Comparison of ENCODE assay signal across 17 cellular contexts in genomic region chr16:4495766-4496165, GRCh38. TPM values are rescaled to one million over a fixed set of nuclear protein-coding genes. Genes with fewer than 3 reads are reported as not detected.
DNase-seq lines count a peak whose midpoint lies in the region; ATAC-seq and TF ChIP-seq lines count a peak whose summit lies in the region.
"Had no signal": no experiment of that assay in that cellular context is flagged by ENCODE, and none has a peak within 500 bp of the region (broad histone marks: within the 10 kb centered on the region; RNA-seq: fewer than 3 reads in every experiment).

No MANE protein-coding gene starts in this region.

- no peaks in the 10 kb centered on the region for H3K79me1 ChIP-seq in H9 (ENCODE audit: insufficient read depth, low read depth, low read length, poor library complexity, severe bottlenecking)

- H3K79me2 ChIP-seq in H9 (ENCODE audit: insufficient read depth, low read length), result no peaks in the 10 kb centered on the region

- H3K36me3 Mint-ChIP-seq in natural killer cell (no peaks in the 10 kb centered on the region), T-cell (peaks cover 24% of the 10 kb centered on the region), memory B cell (peaks cover 9% of the 10 kb centered on the region), H9 (ENCODE audit: insufficient read depth in 1 of 3, low read depth in 3 of 3) (peaks cover 0 to 3% (median 0%) of the 10 kb centered on the region in 3 experiments; a peak in 2 of 7 replicates)
- peaks cover 4% of the 10 kb centered on the region for H3K36me3 Mint-ChIP-seq in natural killer cell treated with Interleukin-12 subunit alpha and Interleukin-12 subunit beta and Interleukin-15 and Interleukin-18, amount 100 ng/mL, for 72 hours

- H2BK15ac ChIP-seq in H9 (ENCODE audit: low read depth, low read length), result no peak overlapping the region

- no peak overlapping the region for H2BK120ac ChIP-seq in H9 (ENCODE audit: low read depth, low read length, poor library complexity, severe bottlenecking)

- no peak overlapping the region for H3K18ac ChIP-seq in H9 (ENCODE audit: insufficient read length, low read depth, low read length)

- H3K4me1 ChIP-seq in H9 (ENCODE audit: insufficient read depth, low read length), result no peaks in the 10 kb centered on the region

- no peak overlapping the region for H2AFZ ChIP-seq in H9 (ENCODE audit: low read length)

- H3K4me1 Mint-ChIP-seq in natural killer cell (peaks cover 57 to 63% of the 10 kb centered on the region in 2 donors), T-cell (peaks cover 80 to 91% (median 88%) of the 10 kb centered on the region in 3 donors), memory B cell (peaks cover 18% of the 10 kb centered on the region), H9 (peaks cover 7 to 28% of the 10 kb centered on the region in 2 experiments)
- H3K4me1 Mint-ChIP-seq in natural killer cell treated with Interleukin-12 subunit alpha and Interleukin-12 subunit beta and Interleukin-15 and Interleukin-18, amount 100 ng/mL, for 72 hours (ENCODE audit: low read depth in 2 of 2), result peaks cover 50 to 53% of the 10 kb centered on the region in 2 donors

- H3K23me2 ChIP-seq in H9 (ENCODE audit: insufficient read length, low read depth, low read length, poor library complexity, severe bottlenecking), result no peaks in the 10 kb centered on the region

- H3K9ac ChIP-seq in H9 (ENCODE audit: extremely low read depth, insufficient read length, low read length), result no peak overlapping the region

- POLR2A ChIA-PET in T-cell (lab: Charles Lee), result no interaction called here

- H3K4me2 ChIP-seq in H9 (ENCODE audit: insufficient read depth, insufficient read length, low read length), result no peak overlapping the region

- no peak overlapping the region for H3K4ac ChIP-seq in H9 (ENCODE audit: low read depth, low read length)

- H2AK5ac ChIP-seq in H9 (ENCODE audit: insufficient read length, low read length), result no peak overlapping the region

- CTCF ChIA-PET in T-cell (lab: Charles Lee), result interaction anchor here in 1 of 2 donors (1.4 kb wide), 1 partner anchor 10 kb away, joined by 4 read pairs; no protein-coding TSS in a partner anchor

- no peak overlapping the region for H3K56ac ChIP-seq in H9 (ENCODE audit: insufficient read length, low read depth, low read length)

- TF ChIP-seq CTCF in natural killer cell (IDR thresholded peaks at IDR 0.05) (no peak), H9 (conservative IDR thresholded peaks at IDR 0.05) (no peak)

- H3K14ac ChIP-seq in H9 (ENCODE audit: insufficient read depth, low read length), result no peak overlapping the region

- H3K27me3 Mint-ChIP-seq in natural killer cell (ENCODE audit: low read depth in 2 of 2) (no peaks in the 10 kb centered on the region), T-cell (no peaks in the 10 kb centered on the region), memory B cell (no peaks in the 10 kb centered on the region), H9 (ENCODE audit: low read depth) (no peaks in the 10 kb centered on the region)
- no peaks in the 10 kb centered on the region for H3K27me3 Mint-ChIP-seq in natural killer cell treated with Interleukin-12 subunit alpha and Interleukin-12 subunit beta and Interleukin-15 and Interleukin-18, amount 100 ng/mL, for 72 hours
- H3K27me3 Mint-ChIP-seq: B cell had no signal

- H2BK12ac ChIP-seq in H9 (ENCODE audit: insufficient read length, low read depth, low read length), result no peak overlapping the region

- H3K23ac ChIP-seq in H9 (ENCODE audit: insufficient read length, low read depth, low read length), result no peak overlapping the region

- H3K9me3 Mint-ChIP-seq in natural killer cell (no peaks in the 10 kb centered on the region), T-cell (no peaks in the 10 kb centered on the region), memory B cell (no peaks in the 10 kb centered on the region), H9 (no peaks in the 10 kb centered on the region)
- H3K9me3 Mint-ChIP-seq in natural killer cell treated with Interleukin-12 subunit alpha and Interleukin-12 subunit beta and Interleukin-15 and Interleukin-18, amount 100 ng/mL, for 72 hours, result no peaks in the 10 kb centered on the region

- H3K27me3 ChIP-seq in H9 (ENCODE audit: insufficient read depth, low read length), result no peaks in the 10 kb centered on the region
- H3K27me3 ChIP-seq: esophagus muscularis mucosa had no signal

- no peak overlapping the region for H3T11ph ChIP-seq in H9 (ENCODE audit: low read length)

- H4K8ac ChIP-seq in H9 (replicated peaks; ENCODE audit: insufficient read length, low read depth, low read length), result no peak overlapping the region

- DNase-seq in natural killer cell, result no peak
- no peak for DNase-seq in natural killer cell treated with Interleukin-12 subunit alpha and Interleukin-12 subunit beta and Interleukin-15 and Interleukin-18, amount 100 ng/mL, for 72 hours (ENCODE audit: low spot score)
- no peak for DNase-seq in T-cell
- no peak for DNase-seq in memory B cell (ENCODE audit: low spot score in 2 of 2)
- DNase-seq in NCI-H2081 (lab: John Stamatoyannopoulos, UW), result no peak
- DNase-seq in SIG-M5 treated with dmso at 0.1 percent for 504 hours (lab: John Stamatoyannopoulos, UW; ENCODE audit: unreplicated experiment), result no peak
- DNase-seq in H9, result no peak
- DNase-seq: activated CD4-positive, alpha-beta T cell treated with anti-CD3 and anti-CD28 coated beads, Interleukin-2, amount 50 U/mL, for 1 hour; activated effector memory CD4-positive, alpha-beta T cell treated with Interleukin-2 at 50 U/mL for 16 hours; cortex of kidney; NCI-H1105; NCI-H2171 treated with DMSO at 0.1 percent for 48 hours; SIG-M5 had no signal

- no peak overlapping the region for H3K27ac ChIP-seq in H9 (ENCODE audit: insufficient read length, low read depth, low read length)
- H3K27ac ChIP-seq: esophagus muscularis mucosa had no signal

- no peak overlapping the region for H4K91ac ChIP-seq in H9 (ENCODE audit: insufficient read length, low read depth, low read length)

- H4K20me1 ChIP-seq in H9 (ENCODE audit: control insufficient read depth, insufficient read depth, insufficient read length), result no peaks in the 10 kb centered on the region

- no CpG with 5 or more reads among the region's 2 CpGs for WGBS in H9 (ENCODE audit: extremely low coverage, insufficient read length, low lambda C conversion rate)

- no peak overlapping the region for H2BK20ac ChIP-seq in H9 (ENCODE audit: low read depth, low read length, poor library complexity, severe bottlenecking)

- H3K27ac Mint-ChIP-seq in natural killer cell (peak overlapping the region; percentile 78 to 88), T-cell (peak overlapping the region; percentile 65 to 79), memory B cell (peak overlapping the region; percentile 20), H9 (peak overlapping the region in 1 of 3 experiments; percentile 62; a peak in 1 of 7 replicates)
- H3K27ac Mint-ChIP-seq in natural killer cell treated with Interleukin-12 subunit alpha and Interleukin-12 subunit beta and Interleukin-15 and Interleukin-18, amount 100 ng/mL, for 72 hours, result peak overlapping the region in 1 of 2 donors; percentile 67
- H3K27ac Mint-ChIP-seq: B cell had no signal

- ATAC-seq in natural killer cell (no peak), T-cell (replicated peaks in 1 of 4) (no peak), memory B cell (ENCODE audit: low read depth) (no peak), GM21786 (IDR thresholded peaks at IDR 0.05; ENCODE audit: unreplicated experiment) (no peak)
- ATAC-seq in natural killer cell treated with Interleukin-12 subunit alpha and Interleukin-12 subunit beta and Interleukin-15 and Interleukin-18, amount 100 ng/mL, for 72 hours, result no peak
- ATAC-seq: K562 had no signal

- H3K9me3 ChIP-seq in H9 (ENCODE audit: control insufficient read depth, low read depth, low read length), result no peaks in the 10 kb centered on the region
- H3K9me3 ChIP-seq: esophagus muscularis mucosa had no signal

- no peak overlapping the region for H2BK5ac ChIP-seq in H9 (ENCODE audit: insufficient read length, low read length)

- intact Hi-C loops in natural killer cell (cut with micrococcal nuclease), result no loop called here

- no peak overlapping the region for H4K5ac ChIP-seq in H9 (ENCODE audit: insufficient read length, low read depth, low read length)

- H3K4me3 Mint-ChIP-seq in natural killer cell (no peak overlapping the region), T-cell (no peak overlapping the region), memory B cell (no peak overlapping the region), H9 (no peak overlapping the region)
- no peak overlapping the region for H3K4me3 Mint-ChIP-seq in natural killer cell treated with Interleukin-12 subunit alpha and Interleukin-12 subunit beta and Interleukin-15 and Interleukin-18, amount 100 ng/mL, for 72 hours
- H3K4me3 Mint-ChIP-seq: B cell had no signal

RNA-seq across cellular contexts. Expression of gene HMOX2, which starts 19.6 kb away (rescaled TPM):
- total RNA-seq in natural killer cell (100 to 1,000 TPM in 1 of 3 donors, 10 to 100 TPM in 2; 66.0 to 104 (median 77.3) TPM), T-cell (10 to 100 TPM; 49.1 to 74.4 (median 70.5) TPM), H9 (2021) (44.4 and 45.7 TPM in 2 replicates)
- 100 to 1,000 TPM in 1 of 2 donors, 10 to 100 TPM in 1; 99.5 to 102 TPM for total RNA-seq in natural killer cell treated with Interleukin-12 subunit alpha and Interleukin-12 subunit beta and Interleukin-15 and Interleukin-18, amount 100 ng/mL, for 72 hours

RNA-seq across cellular contexts. Expression of gene NMRAL1, which starts 21.3 kb away (rescaled TPM):
- total RNA-seq in natural killer cell, result 10 to 100 TPM; 66.6 to 71.2 (median 69.8) TPM
- total RNA-seq in natural killer cell treated with Interleukin-12 subunit alpha and Interleukin-12 subunit beta and Interleukin-15 and Interleukin-18, amount 100 ng/mL, for 72 hours, result 10 to 100 TPM; 40.7 to 80.9 TPM
- 10 to 100 TPM; 50.1 to 79.1 (median 62.1) TPM for total RNA-seq in T-cell
- 74.1 and 78.9 TPM in 2 replicates for total RNA-seq in H9 (2021)

RNA-seq across cellular contexts. Expression of gene CDIP1, which starts 42.8 kb away (rescaled TPM):
- total RNA-seq in natural killer cell, result 10 to 100 TPM; 35.2 to 49.2 (median 37.9) TPM
- 10 to 100 TPM; 24.5 to 28.2 TPM for total RNA-seq in natural killer cell treated with Interleukin-12 subunit alpha and Interleukin-12 subunit beta and Interleukin-15 and Interleukin-18, amount 100 ng/mL, for 72 hours
- total RNA-seq in T-cell, result 10 to 100 TPM; 28.6 to 31.3 (median 29.7) TPM
- 49.7 and 50.5 TPM in 2 replicates for total RNA-seq in H9 (2021)
